Comparison of ENCODE assay signal across 24 cellular contexts in the genomic region with DNA sequence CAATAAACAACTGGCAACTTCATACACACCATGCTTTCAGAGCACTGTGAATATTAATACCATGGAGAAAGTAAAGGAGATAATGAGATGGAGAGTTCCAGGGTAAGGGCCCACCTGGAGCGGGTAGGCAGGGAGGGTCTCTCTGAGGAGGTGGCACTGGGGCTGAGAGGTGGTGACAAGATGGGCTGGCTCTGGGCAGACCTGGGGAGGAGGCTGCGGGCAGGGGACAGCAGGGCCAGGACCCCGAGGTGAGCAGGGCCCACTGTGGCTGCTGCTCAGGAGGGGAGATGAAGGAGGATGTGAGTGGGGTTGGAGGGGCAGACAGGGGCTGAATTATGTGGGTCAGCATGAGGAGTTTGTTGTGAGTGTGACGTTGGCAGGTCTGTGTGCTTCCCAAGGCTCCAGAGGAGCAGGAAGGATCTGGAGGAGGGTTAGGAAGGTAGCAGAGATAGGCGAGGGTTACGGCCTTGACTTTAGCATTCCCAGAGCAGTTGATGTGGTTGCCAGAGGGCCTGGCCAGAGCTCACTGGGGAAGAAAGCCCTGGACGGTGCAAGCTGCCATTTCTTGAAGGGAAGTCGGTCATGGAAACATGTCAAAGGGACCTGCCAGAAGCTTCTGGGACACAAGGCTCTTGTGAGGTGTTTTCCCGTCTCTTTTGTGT.
DNase-seq lines count a peak whose midpoint lies in the region; ATAC-seq, FAIRE-seq and TF ChIP-seq lines count a peak whose summit lies in the region.
"Had no signal": no experiment of that assay in that cellular context is flagged by ENCODE, and none has a peak within 500 bp of the region (broad histone marks: within the 10 kb centered on the region; RNA-seq: fewer than 3 reads in every experiment).

No MANE protein-coding gene starts in this region.

- TF ChIP-seq POLR2A in H1 (IDR thresholded peaks at IDR 0.05; ENCODE audit: control extremely low read depth in 1 of 2, low read depth in 2 of 2, low read length in 2 of 2), result no peak
- TF ChIP-seq POLR2A in transverse colon (IDR thresholded peaks at IDR 0.05), result no peak
- no peak for TF ChIP-seq POLR2A in esophagus muscularis mucosa (IDR thresholded peaks at IDR 0.05; ENCODE audit: low read depth)

- in situ Hi-C loops in transverse colon (cut with MboI; ENCODE audit: low pct_ligation_motif_present in 1 of 4, low pct_unique_long_range_greater_than_20kb in 1 of 4, low sequenced_read_pairs in 3 of 4), result no loop called here

- H3K27ac Mint-ChIP-seq in neural progenitor cell, result peak overlapping the region; percentile 79
- H3K27ac Mint-ChIP-seq: CD4-positive, alpha-beta memory T cell; GM23338 had no signal

- H2BK20ac ChIP-seq in H1 (ENCODE audit: low read length), result no peak overlapping the region

- peaks cover 23% of the 10 kb centered on the region for H3K4me1 Mint-ChIP-seq in neural progenitor cell
- H3K4me1 Mint-ChIP-seq: CD4-positive, alpha-beta memory T cell had no signal

- TF ChIP-seq CTCF in H1 (IDR thresholded peaks at IDR 0.05; ENCODE audit: control extremely low read depth in 1 of 3, insufficient read depth in 1 of 3, low read depth in 1 of 3, low read length in 3 of 3), result no peak
- TF ChIP-seq CTCF in heart right ventricle (IDR thresholded peaks at IDR 0.05), result no peak
- TF ChIP-seq CTCF in neural progenitor cell (IDR thresholded peaks at IDR 0.05), result no peak
- TF ChIP-seq CTCF in transverse colon (IDR thresholded peaks at IDR 0.05), result no peak
- no peak for TF ChIP-seq CTCF in esophagus muscularis mucosa (IDR thresholded peaks at IDR 0.05)

- H3K4me1 ChIP-seq in H1 (replicated peaks in 1 of 4; ENCODE audit: control insufficient read depth in 3 of 4, insufficient read depth in 4 of 4, low read length in 3 of 4), result peaks cover 3 to 5% (median 4%) of the 10 kb centered on the region in 4 experiments; a peak in 5 of 7 replicates
- H3K4me1 ChIP-seq in heart right ventricle, result peaks cover 30 to 92% (median 68%) of the 10 kb centered on the region in 9 donors
- peaks cover 8% of the 10 kb centered on the region for H3K4me1 ChIP-seq in neural progenitor cell
- peaks cover 27 to 57% (median 44%) of the 10 kb centered on the region in 4 donors for H3K4me1 ChIP-seq in transverse colon
- H3K4me1 ChIP-seq in esophagus muscularis mucosa, result peaks cover 68 to 81% (median 78%) of the 10 kb centered on the region in 4 donors
- H3K4me1 ChIP-seq: HAP-1 had no signal

- H2AFZ ChIP-seq in H1 (ENCODE audit: low read length), result no peak overlapping the region
- H2AFZ ChIP-seq in neural progenitor cell (replicated peaks), result no peak overlapping the region
- H2AFZ ChIP-seq: GM23338, PC-9 had no signal

- no peak overlapping the region for H4K5ac ChIP-seq in H1 (ENCODE audit: insufficient read length, low read depth, low read length)

- no peak for TF ChIP-seq EP300 in H1 (IDR thresholded peaks at IDR 0.05; ENCODE audit: borderline replicate concordance in 1 of 2, low read depth in 2 of 2, low read length in 2 of 2)
- TF ChIP-seq EP300 in transverse colon (IDR thresholded peaks at IDR 0.05; ENCODE audit: low read depth), result no peak
- no peak for TF ChIP-seq EP300 in esophagus muscularis mucosa (IDR thresholded peaks at IDR 0.05)

- H3K14ac ChIP-seq in H1 (ENCODE audit: insufficient read length), result no peak overlapping the region

- no peaks in the 10 kb centered on the region for H3K23me2 ChIP-seq in H1 (ENCODE audit: low read depth, low read length)

- no peaks in the 10 kb centered on the region for H3K79me2 ChIP-seq in H1 (ENCODE audit: control insufficient read depth in 1 of 2, insufficient read depth in 2 of 2, low read length in 2 of 2)
- H3K79me2 ChIP-seq in neural progenitor cell (ENCODE audit: low read depth), result no peaks in the 10 kb centered on the region

- 82% methylated on average over 9 of the region's 9 CpGs; no CpG with 5 or more reads in 1 of the 2 experiments for WGBS in H1 (ENCODE audit: extremely low coverage in 1 of 2, insufficient coverage in 1 of 2, insufficient read length in 1 of 2, insufficient replicate concordance in 2 of 2, low coverage in 1 of 2, low lambda C conversion rate in 2 of 2, missing lambda C conversion rate in 1 of 2), 2 experiments
- WGBS in heart right ventricle, 2 donors, result 61 to 65% methylated on average over 9 of the region's 9 CpGs
- WGBS in transverse colon (ENCODE audit: low coverage in 1 of 2), 2 donors, result 81% methylated on average over 9 of the region's 9 CpGs; no CpG with 5 or more reads in 1 of the 2 donors
- whole genome bisulfite sequencing in esophagus muscularis mucosa, result 80% methylated on average over 9 of the region's 9 CpGs

- H3K4me3 ChIP-seq in H1 (ENCODE audit: extremely low read depth in 1 of 4, insufficient read depth in 2 of 4, low read depth in 3 of 4, low read length in 4 of 4) (no peak overlapping the region), heart right ventricle (no peak overlapping the region), neural progenitor cell (no peak overlapping the region), transverse colon (no peak overlapping the region), esophagus muscularis mucosa (no peak overlapping the region)
- H3K4me3 ChIP-seq: GM12878, GM23338, HAP-1, MG63, PC-9 had no signal

- H3F3A ChIP-seq in neural progenitor cell (ENCODE audit: low read depth), result no peaks in the 10 kb centered on the region

- H3K4me2 ChIP-seq in H1 (ENCODE audit: insufficient read depth in 1 of 2, low read depth in 2 of 2, low read length in 2 of 2) (no peak overlapping the region), neural progenitor cell (no peak overlapping the region)
- H3K4me2 ChIP-seq: GM23338, PC-9 had no signal

- no peak overlapping the region for H3K23ac ChIP-seq in H1 (ENCODE audit: insufficient read length)

- H4K91ac ChIP-seq in H1 (replicated peaks; ENCODE audit: insufficient read length, low read length), result no peak overlapping the region

- H2BK120ac ChIP-seq in H1 (replicated peaks; ENCODE audit: low read depth, low read length), result no peak overlapping the region

- H3K27me3 Mint-ChIP-seq in neural progenitor cell (ENCODE audit: insufficient read depth, low read depth), result peaks cover 3% of the 10 kb centered on the region

- H3K4ac ChIP-seq in H1 (replicated peaks; ENCODE audit: insufficient read length, low read depth, low read length), result no peak overlapping the region

- no peak for FAIRE-seq in H1 (lab: Jason Lieb, UNC)
- FAIRE-seq: G401.6, GM12878 had no signal

- POLR2A ChIA-PET in H1 (lab: Charles Lee; ENCODE audit: partially characterized antibody), result interaction anchor here (1.1 to 1.6 kb wide), 2 partner anchors 15 to 19 kb away, joined by 3 to 5 read pairs; no protein-coding TSS in a partner anchor

- H2BK12ac ChIP-seq in H1 (ENCODE audit: low read depth, low read length), result no peak overlapping the region; the same call in 1 of the 2 replicates

- H3K36me3 Mint-ChIP-seq in neural progenitor cell, result no peaks in the 10 kb centered on the region
- H3K36me3 Mint-ChIP-seq: CD4-positive, alpha-beta memory T cell had no signal

- no peak for TF ChIP-seq RAD21 in H1 (IDR thresholded peaks at IDR 0.05 in 1 of 2, conservative IDR thresholded peaks at IDR 0.05 in 1 of 2; ENCODE audit: low read depth in 2 of 2, low read length in 2 of 2)

- no peaks in the 10 kb centered on the region for H3K9me3 ChIP-seq in H1 (ENCODE audit: insufficient read depth in 2 of 2, low read depth in 1 of 2, low read length in 1 of 2)
- H3K9me3 ChIP-seq in heart right ventricle, result no peaks in the 10 kb centered on the region
- no peaks in the 10 kb centered on the region for H3K9me3 ChIP-seq in neural progenitor cell (ENCODE audit: low read depth)
- no peaks in the 10 kb centered on the region for H3K9me3 ChIP-seq in transverse colon
- H3K9me3 ChIP-seq in esophagus muscularis mucosa, result no peaks in the 10 kb centered on the region
- H3K9me3 ChIP-seq: HAP-1, MG63 had no signal

- CTCF ChIA-PET in H1 (lab: Charles Lee; ENCODE audit: partially characterized antibody), result interaction anchor here (0.6 to 3.2 kb wide), 3 partner anchors 79 to 141 kb away, joined by 3 to 7 read pairs (median 4); no protein-coding TSS in a partner anchor

- peak overlapping the region; percentile 22; the same call in 1 of the 2 replicates for H2BK15ac ChIP-seq in H1 (ENCODE audit: low read length)

- H3K79me1 ChIP-seq in H1 (ENCODE audit: low read depth, low read length), result no peaks in the 10 kb centered on the region

- H3K36me3 ChIP-seq in H1 (ENCODE audit: control insufficient read depth in 2 of 4, insufficient read depth in 4 of 4, low read length in 3 of 4), result no peaks in the 10 kb centered on the region
- H3K36me3 ChIP-seq in heart right ventricle, result no peaks in the 10 kb centered on the region
- H3K36me3 ChIP-seq in neural progenitor cell, result no peaks in the 10 kb centered on the region
- H3K36me3 ChIP-seq in transverse colon, result no peaks in the 10 kb centered on the region
- H3K36me3 ChIP-seq in esophagus muscularis mucosa, result no peaks in the 10 kb centered on the region
- H3K36me3 ChIP-seq: HAP-1, MG63 had no signal

- H3K9me3 Mint-ChIP-seq in neural progenitor cell, result no peaks in the 10 kb centered on the region

- no peak overlapping the region for H3K18ac ChIP-seq in H1 (ENCODE audit: extremely low read depth, low read length)

- H4K20me1 ChIP-seq in H1 (replicated peaks in 1 of 2; ENCODE audit: control insufficient read depth in 1 of 2, insufficient read depth in 2 of 2, low read length in 2 of 2) (no peaks in the 10 kb centered on the region), neural progenitor cell (ENCODE audit: low read depth) (no peaks in the 10 kb centered on the region)

- no peak overlapping the region for H2AK5ac ChIP-seq in H1 (ENCODE audit: low read depth, low read length)

- H2BK5ac ChIP-seq in H1 (ENCODE audit: low read depth, low read length), result no peak overlapping the region

- H3K27me3 ChIP-seq in H1 (replicated peaks in 1 of 4; ENCODE audit: control insufficient read depth in 3 of 4, extremely low read depth in 1 of 4, insufficient read depth in 3 of 4, low read length in 3 of 4) (no peaks in the 10 kb centered on the region), heart right ventricle (no peaks in the 10 kb centered on the region), neural progenitor cell (no peaks in the 10 kb centered on the region), transverse colon (no peaks in the 10 kb centered on the region), esophagus muscularis mucosa (no peaks in the 10 kb centered on the region)
- H3K27me3 ChIP-seq: MG63 had no signal

- intact Hi-C loops in heart right ventricle (cut with DNase I), result no loop called here
- intact Hi-C loops in transverse colon (cut with DNase I; ENCODE audit: low total_unique reads), result no loop called here
- intact Hi-C loops in esophagus muscularis mucosa (cut with DNase I), result no loop called here

- peak in 7 of 8 donors; percentile 5 to 33 (median 22) for ATAC-seq in heart right ventricle
- ATAC-seq: GM12878, GM23338 had no signal

- no peak overlapping the region for H3K27ac ChIP-seq in H1 (ENCODE audit: low read depth, low read length)
- H3K27ac ChIP-seq in heart right ventricle, result peak overlapping the region in 9 of 10 donors; percentile 10 to 84 (median 45)
- no peak overlapping the region for H3K27ac ChIP-seq in neural progenitor cell
- H3K27ac ChIP-seq in transverse colon, result peak overlapping the region; percentile 1 to 71 (median 44)
- peak overlapping the region in 2 of 4 donors; percentile 28 to 32 for H3K27ac ChIP-seq in esophagus muscularis mucosa (replicated peaks in 1 of 4)
- H3K27ac ChIP-seq: PC-9 had no signal

- H3K56ac ChIP-seq in H1 (replicated peaks; ENCODE audit: insufficient read length, low read depth, low read length), result peak overlapping the region; percentile 40

- no peak overlapping the region; a peak in 2 of 7 replicates for H3K9ac ChIP-seq in H1 (replicated peaks in 1 of 4; ENCODE audit: extremely low read depth in 1 of 4, low read depth in 3 of 4, low read length in 3 of 4)
- no peak overlapping the region for H3K9ac ChIP-seq in neural progenitor cell

- no peak overlapping the region for H3K4me3 Mint-ChIP-seq in neural progenitor cell
- H3K4me3 Mint-ChIP-seq: GM23338 had no signal

- DNase-seq in H1 (ENCODE audit: low read depth in 1 of 2, low spot score in 2 of 2) (no peak), heart right ventricle (no peak), neural progenitor cell (ENCODE audit: low spot score) (no peak), transverse colon (no peak), esophagus muscularis mucosa (ENCODE audit: extremely low spot score) (no peak), NCI-H2171 (lab: John Stamatoyannopoulos, UW) (no peak), GF-D8 (lab: John Stamatoyannopoulos, UW) (no peak)
- DNase-seq: CD4-positive, alpha-beta memory T cell; COR-L47; IMR-90; KG1; MG63; NCI-H1105 treated with DMSO at 0.1 percent for 48 hours; NCI-H146; NCI-H1930; NCI-H2107; NCI-H446 treated with DMSO at 0.1 percent for 48 hours; NCI-H526; PC-9; SHP77 had no signal

- H4K8ac ChIP-seq in H1 (ENCODE audit: extremely low read depth, insufficient read depth, low read length), result no peak overlapping the region

Comparison
In these comparisons a context has a peak if more than half of its experiments do, and no peak if none do; other contexts are left out.
1. H3K27ac ChIP-seq: peak in heart right ventricle (9 of 10) and transverse colon (4 of 4); none in H1 (single experiment) and neural progenitor cell (single experiment).